9 cellular contexts compared by ENCODE assay signal in the genomic region with DNA sequence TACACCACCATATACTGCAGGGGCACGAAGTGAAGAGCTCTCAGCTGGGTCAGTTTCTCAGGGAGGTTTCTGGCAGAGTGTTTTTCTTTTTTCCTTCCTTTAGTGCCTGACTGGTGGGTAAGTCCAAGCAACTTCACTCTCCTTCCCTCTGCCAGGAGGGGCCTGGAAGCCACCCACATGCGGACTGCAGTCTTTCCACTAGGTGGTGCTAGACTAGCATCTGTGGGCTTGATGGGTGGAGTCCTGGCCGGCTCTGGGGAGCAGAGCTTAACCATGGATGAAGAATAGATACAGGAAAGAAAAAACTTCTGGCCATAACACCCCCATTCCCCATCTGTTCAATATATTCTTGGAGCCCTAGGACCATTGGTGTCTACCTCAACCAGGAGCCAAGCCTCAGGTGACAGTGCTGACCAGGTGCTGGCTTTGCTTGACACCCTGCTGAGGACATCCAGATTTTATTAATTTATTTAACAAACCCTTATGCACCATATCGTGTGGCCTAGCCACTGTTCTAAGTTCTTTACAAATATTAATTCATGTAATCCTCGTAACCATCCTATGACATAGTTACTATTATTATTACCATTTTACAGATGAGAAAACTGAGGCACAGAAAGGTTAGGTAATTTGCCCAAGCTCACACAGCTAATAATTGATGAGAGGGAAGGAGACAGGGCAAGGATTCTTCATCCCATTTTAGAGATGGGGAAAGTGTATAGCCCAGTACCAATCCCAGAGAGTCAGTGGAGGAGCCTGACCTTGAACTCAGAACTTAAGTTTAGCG.
DNase-seq lines count a peak whose midpoint lies in the region; ATAC-seq and TF ChIP-seq lines count a peak whose summit lies in the region.
"Had no signal": no experiment of that assay in that cellular context is flagged by ENCODE, and none has a peak within 500 bp of the region (broad histone marks: within the 10 kb centered on the region; RNA-seq: fewer than 3 reads in every experiment).

No MANE protein-coding gene starts in this region.

- H3K9me3 Mint-ChIP-seq in mesothelial cell of epicardium, result no peaks in the 10 kb centered on the region
- H3K9me3 Mint-ChIP-seq: naive B cell had no signal

- TF ChIP-seq POLR2A in upper lobe of left lung (IDR thresholded peaks at IDR 0.05), result no peak

- H3K4me3 Mint-ChIP-seq in mesothelial cell of epicardium, result no peak overlapping the region
- H3K4me3 Mint-ChIP-seq: naive B cell had no signal

- intact Hi-C loops in colonic mucosa (cut with DNase I), result no loop called here

- H3K4me3 ChIP-seq in colonic mucosa (no peak overlapping the region), upper lobe of left lung (no peak overlapping the region)

- no peaks in the 10 kb centered on the region for H3K4me1 ChIP-seq in colonic mucosa
- no peaks in the 10 kb centered on the region for H3K4me1 ChIP-seq in upper lobe of left lung

- H3K27me3 ChIP-seq in colonic mucosa (no peaks in the 10 kb centered on the region), upper lobe of left lung (no peaks in the 10 kb centered on the region)

- H3K9ac ChIP-seq in colonic mucosa (ENCODE audit: low read depth in 2 of 2, low read length in 2 of 2), result no peak overlapping the region

- H3K27ac ChIP-seq in colonic mucosa (no peak overlapping the region), upper lobe of left lung (no peak overlapping the region)

- 38 to 42% methylated on average over 6 of the region's 6 CpGs for WGBS in upper lobe of left lung, 2 donors

- no peaks in the 10 kb centered on the region for H3K4me1 Mint-ChIP-seq in mesothelial cell of epicardium
- H3K4me1 Mint-ChIP-seq: naive B cell had no signal

- peak; percentile 49 for DNase-seq in A172 (ENCODE audit: low spot score)
- peak; percentile 5 for DNase-seq in GM04504 (ENCODE audit: low read depth)
- peak; percentile 65 for DNase-seq in NCI-H146 (lab: John Stamatoyannopoulos, UW)
- peak; percentile 13 to 28 for DNase-seq in SW 1271 (lab: John Stamatoyannopoulos, UW)
- peak; percentile 39 for DNase-seq in colonic mucosa
- no peak for DNase-seq in mesothelial cell of epicardium (ENCODE audit: low spot score in 2 of 2, unreplicated experiment in 2 of 2)
- peak in 1 of 2 donors; percentile 25 for DNase-seq in upper lobe of left lung
- DNase-seq: naive B cell had no signal

- no peaks in the 10 kb centered on the region for H3K36me3 ChIP-seq in colonic mucosa
- no peaks in the 10 kb centered on the region for H3K36me3 ChIP-seq in upper lobe of left lung

- no peak for TF ChIP-seq EP300 in upper lobe of left lung (IDR thresholded peaks at IDR 0.05)

- H3K27me3 Mint-ChIP-seq in mesothelial cell of epicardium (ENCODE audit: low read depth), result peaks cover 16% of the 10 kb centered on the region

- no peak overlapping the region for H3K27ac Mint-ChIP-seq in mesothelial cell of epicardium
- H3K27ac Mint-ChIP-seq: naive B cell had no signal

- H3K9me3 ChIP-seq in colonic mucosa (no peaks in the 10 kb centered on the region), upper lobe of left lung (no peaks in the 10 kb centered on the region)

- TF ChIP-seq CTCF in colonic mucosa (IDR thresholded peaks at IDR 0.05) (peak; percentile 65), mesothelial cell of epicardium (IDR thresholded peaks at IDR 0.05; ENCODE audit: unreplicated experiment) (peak; percentile 33), upper lobe of left lung (IDR thresholded peaks at IDR 0.05) (peak in 5 of 6 experiments; percentile 30 to 47 (median 42))

- ATAC-seq in upper lobe of left lung (ENCODE audit: low FRiP score in 2 of 2) (peak in 1 of 2 donors; percentile 7), HG03045 (IDR thresholded peaks at IDR 0.05; ENCODE audit: unreplicated experiment) (no peak)

- H3K36me3 Mint-ChIP-seq in mesothelial cell of epicardium, result no peaks in the 10 kb centered on the region
- H3K36me3 Mint-ChIP-seq: naive B cell had no signal

Comparison
In these comparisons a context has a peak if more than half of its experiments do, and no peak if none do; other contexts are left out.
1. DNase-seq: peak in A172 (single experiment), GM04504 (single experiment), NCI-H146 (single experiment), SW 1271 (2 of 2) and colonic mucosa (single experiment); none in mesothelial cell of epicardium (0 of 2).
2. Peak in every context shown above with its lines, with median percentiles within 50 percentile points of each other: CTCF ChIP-seq.